22 cellular contexts compared by ENCODE assay signal in the genomic region with DNA sequence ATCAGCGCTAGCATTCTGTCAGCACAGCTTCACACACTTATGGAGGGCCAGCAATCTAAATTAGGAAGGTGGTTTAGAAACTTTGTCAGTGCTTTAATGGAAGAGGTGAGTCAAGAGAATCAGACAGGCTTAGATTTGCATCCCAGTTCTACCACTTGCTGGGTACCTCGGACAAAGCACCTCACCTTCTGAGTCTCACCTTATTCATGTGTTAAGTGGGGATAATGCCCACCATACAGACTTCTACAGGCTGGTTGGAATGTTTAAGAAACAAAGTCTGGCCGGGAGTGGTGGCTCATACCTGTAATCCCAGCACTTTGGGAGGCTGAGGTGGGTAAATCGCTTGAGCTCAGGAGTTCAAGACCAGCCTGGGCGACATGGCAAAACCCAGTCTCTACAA. TPM values are rescaled to one million over a fixed set of nuclear protein-coding genes. Genes with fewer than 3 reads are reported as not detected.
DNase-seq lines count a peak whose midpoint lies in the region; ATAC-seq, FAIRE-seq and TF ChIP-seq lines count a peak whose summit lies in the region.
"Had no signal": no experiment of that assay in that cellular context is flagged by ENCODE, and none has a peak within 500 bp of the region (broad histone marks: within the 10 kb centered on the region; RNA-seq: fewer than 3 reads in every experiment).

No MANE protein-coding gene starts in this region.

- no peak for ATAC-seq in HG03342 (IDR thresholded peaks at IDR 0.05; ENCODE audit: unreplicated experiment)
- ATAC-seq: GM12878, K562 had no signal

- H3K18ac ChIP-seq in H1 (ENCODE audit: extremely low read depth, low read length), result no peak overlapping the region

- no peak overlapping the region for H2BK15ac ChIP-seq in H1 (ENCODE audit: low read length)

- 48% methylated on average over 5 of the region's 5 CpGs; no CpG with 5 or more reads in 1 of the 2 experiments for WGBS in H1 (ENCODE audit: extremely low coverage in 1 of 2, insufficient coverage in 1 of 2, insufficient read length in 1 of 2, insufficient replicate concordance in 2 of 2, low coverage in 1 of 2, low lambda C conversion rate in 2 of 2, missing lambda C conversion rate in 1 of 2), 2 experiments
- WGBS in stomach, 5 donors, result 68 to 78% (median 74%) methylated on average over 5 of the region's 5 CpGs

- H3K56ac ChIP-seq in H1 (replicated peaks; ENCODE audit: insufficient read length, low read depth, low read length), result no peak overlapping the region

- intact Hi-C loops in stomach (cut with DNase I; ENCODE audit: low total_unique reads), result no loop called here

- H3K9me3 ChIP-seq in HUES48 (ENCODE audit: control insufficient read depth, insufficient read depth, low read length) (no peaks in the 10 kb centered on the region), H1 (ENCODE audit: insufficient read depth in 2 of 2, low read depth in 1 of 2, low read length in 1 of 2) (no peaks in the 10 kb centered on the region), stomach (no peaks in the 10 kb centered on the region)
- H3K9me3 ChIP-seq: BE2C had no signal

- TF ChIP-seq CTCF in H1 (IDR thresholded peaks at IDR 0.05; ENCODE audit: control extremely low read depth in 1 of 3, insufficient read depth in 1 of 3, low read depth in 1 of 3, low read length in 3 of 3) (no peak), stomach (IDR thresholded peaks at IDR 0.05) (no peak)

- no peak for TF ChIP-seq POLR2A in H1 (IDR thresholded peaks at IDR 0.05; ENCODE audit: control extremely low read depth in 1 of 2, low read depth in 2 of 2, low read length in 2 of 2)
- no peak for TF ChIP-seq POLR2A in stomach (IDR thresholded peaks at IDR 0.05)
- no peak for TF ChIP-seq POLR2A in erythroblast (IDR thresholded peaks at IDR 0.05; ENCODE audit: low read length)

- POLR2A ChIA-PET in H1 (lab: Charles Lee; ENCODE audit: partially characterized antibody), result interaction anchor here (0.8 to 1.2 kb wide), 2 partner anchors 13 to 69 kb away, joined by 3 to 10 read pairs; partner anchors contain the start of gene STK35

- FAIRE-seq in H1 (lab: Jason Lieb, UNC), result no peak
- FAIRE-seq: A204.1, GM12878, H54, K562 had no signal

- no peak overlapping the region for H4K5ac ChIP-seq in H1 (ENCODE audit: insufficient read length, low read depth, low read length)

- H2BK12ac ChIP-seq in H1 (ENCODE audit: low read depth, low read length), result no peak overlapping the region

- H3K23ac ChIP-seq in H1 (ENCODE audit: insufficient read length), result no peak overlapping the region

- no peak overlapping the region for H2AK5ac ChIP-seq in H1 (ENCODE audit: low read depth, low read length)

- DNase-seq in H1 (ENCODE audit: low read depth in 1 of 2, low spot score in 2 of 2) (no peak), iPS-NIHi11 (ENCODE audit: low spot score) (peak; percentile 42), stomach (no peak), NCI-H1417 (lab: John Stamatoyannopoulos, UW) (no peak), erythroblast (lab: John Stamatoyannopoulos, UW) (no peak)
- DNase-seq: ACHN; BE2C; C1 segment of cervical spinal cord; CD4-positive, CD25-positive, alpha-beta regulatory T cell; CD8-positive, alpha-beta memory T cell; COR-L47; DMS 273 treated with DMSO at 0.1 percent for 48 hours; DMS53; DND-41; EL; IMR-90 had no signal

- no peak for TF ChIP-seq RAD21 in H1 (IDR thresholded peaks at IDR 0.05 in 1 of 2, conservative IDR thresholded peaks at IDR 0.05 in 1 of 2; ENCODE audit: low read depth in 2 of 2, low read length in 2 of 2)

- H4K20me1 ChIP-seq in H1 (replicated peaks in 1 of 2; ENCODE audit: control insufficient read depth in 1 of 2, insufficient read depth in 2 of 2, low read length in 2 of 2), result no peaks in the 10 kb centered on the region

- no peak overlapping the region for H4K8ac ChIP-seq in H1 (ENCODE audit: extremely low read depth, insufficient read depth, low read length)

- H3K9ac ChIP-seq in HUES48 (ENCODE audit: low read depth, low read length), result no peak overlapping the region
- H3K9ac ChIP-seq in H1 (replicated peaks in 1 of 4; ENCODE audit: extremely low read depth in 1 of 4, low read depth in 3 of 4, low read length in 3 of 4), result no peak overlapping the region

- H4K91ac ChIP-seq in H1 (replicated peaks; ENCODE audit: insufficient read length, low read length), result no peak overlapping the region

- CTCF ChIA-PET in H1 (lab: Charles Lee; ENCODE audit: partially characterized antibody), result interaction anchor here (0.7 to 2.3 kb wide), 8 partner anchors 64 to 267 kb away, joined by 3 to 7 read pairs (median 4); no protein-coding TSS in a partner anchor

- H3K79me2 ChIP-seq in H1 (ENCODE audit: control insufficient read depth in 1 of 2, insufficient read depth in 2 of 2, low read length in 2 of 2), result no peaks in the 10 kb centered on the region

- no peak overlapping the region for H2BK5ac ChIP-seq in H1 (ENCODE audit: low read depth, low read length)

- H3K79me1 ChIP-seq in H1 (ENCODE audit: low read depth, low read length), result no peaks in the 10 kb centered on the region

- peaks cover 17% of the 10 kb centered on the region for H3K4me1 ChIP-seq in HUES48 (ENCODE audit: control insufficient read depth, insufficient read depth, low read length)
- peaks cover 0 to 12% (median 10%) of the 10 kb centered on the region in 4 experiments; a peak in 5 of 7 replicates for H3K4me1 ChIP-seq in H1 (replicated peaks in 1 of 4; ENCODE audit: control insufficient read depth in 3 of 4, insufficient read depth in 4 of 4, low read length in 3 of 4)
- peaks cover 0 to 4% (median 0%) of the 10 kb centered on the region in 4 donors for H3K4me1 ChIP-seq in stomach
- H3K4me1 ChIP-seq: BE2C had no signal

- no peak overlapping the region for H2BK20ac ChIP-seq in H1 (ENCODE audit: low read length)

- H3K4me3 ChIP-seq in HUES48 (ENCODE audit: low read depth, low read length) (no peak overlapping the region), H1 (ENCODE audit: extremely low read depth in 1 of 4, insufficient read depth in 2 of 4, low read depth in 3 of 4, low read length in 4 of 4) (peak overlapping the region in 1 of 4 experiments; percentile 33; a peak in 2 of 8 replicates), stomach (no peak overlapping the region)
- H3K4me3 ChIP-seq: GM12878, K562 had no signal

- peak overlapping the region; percentile 14 to 45; a peak in 2 of 4 replicates for H3K4me2 ChIP-seq in H1 (ENCODE audit: insufficient read depth in 1 of 2, low read depth in 2 of 2, low read length in 2 of 2)

- no peaks in the 10 kb centered on the region for H3K36me3 ChIP-seq in HUES48 (ENCODE audit: control insufficient read depth, insufficient read depth, low read length)
- H3K36me3 ChIP-seq in H1 (ENCODE audit: control insufficient read depth in 2 of 4, insufficient read depth in 4 of 4, low read length in 3 of 4), result no peaks in the 10 kb centered on the region
- no peaks in the 10 kb centered on the region for H3K36me3 ChIP-seq in stomach
- H3K36me3 ChIP-seq: BE2C had no signal

- no peaks in the 10 kb centered on the region for H3K27me3 ChIP-seq in HUES48 (ENCODE audit: control insufficient read depth, insufficient read depth, low read length)
- H3K27me3 ChIP-seq in H1 (replicated peaks in 1 of 4; ENCODE audit: control insufficient read depth in 3 of 4, extremely low read depth in 1 of 4, insufficient read depth in 3 of 4, low read length in 3 of 4), result no peaks in the 10 kb centered on the region
- peaks cover 0 to 45% (median 17%) of the 10 kb centered on the region in 3 donors for H3K27me3 ChIP-seq in stomach
- H3K27me3 ChIP-seq: BE2C had no signal

- no peaks in the 10 kb centered on the region for H3K23me2 ChIP-seq in H1 (ENCODE audit: low read depth, low read length)

- H3K27ac ChIP-seq in HUES48 (ENCODE audit: low read depth, low read length) (peak overlapping the region; percentile 74), H1 (ENCODE audit: low read depth, low read length) (no peak overlapping the region), stomach (no peak overlapping the region)

- no peak overlapping the region for H3K4ac ChIP-seq in H1 (replicated peaks; ENCODE audit: insufficient read length, low read depth, low read length)

- no peak for TF ChIP-seq EP300 in H1 (IDR thresholded peaks at IDR 0.05; ENCODE audit: borderline replicate concordance in 1 of 2, low read depth in 2 of 2, low read length in 2 of 2)
- no peak for TF ChIP-seq EP300 in stomach (IDR thresholded peaks at IDR 0.05)

- H2AFZ ChIP-seq in H1 (ENCODE audit: low read length), result no peak overlapping the region

- no peak overlapping the region for H2BK120ac ChIP-seq in H1 (replicated peaks; ENCODE audit: low read depth, low read length)

- no peak overlapping the region for H3K14ac ChIP-seq in H1 (ENCODE audit: insufficient read length)

TF ChIP-seq in H1, 55 proteins besides CTCF, POLR2A, EP300 and RAD21 (continues in another document):
- no peak for TF ChIP-seq ATF2 (IDR thresholded peaks at IDR 0.05; ENCODE audit: low read length)
- no peak for TF ChIP-seq SAP30 (IDR thresholded peaks at IDR 0.05; ENCODE audit: insufficient read depth, insufficient replicate concordance, low read length)

RNA-seq across cellular contexts. Expression of gene STK35, which starts 12.2 kb away (rescaled TPM):
- total RNA-seq in H1 (2021; fragmentation: NEBNext Ultra II Directional; extraction: Animal tissue kit (Norgen Biotek cat#: 25700)), result 45.0 and 47.3 TPM in 2 replicates
- polyA plus RNA-seq in H1 (2011; rRNA removed) (24.9 and 26.8 TPM in 2 replicates), stomach (1 to 10 TPM; 4.2 to 6.4 (median 5.5) TPM)
- polyA plus RNA-seq in H1 (2011; cell fraction: cytosol; rRNA removed), result 19.2 TPM
- 21.3 TPM for polyA plus RNA-seq in H1 (2011; cell fraction: nucleus; rRNA removed)
- polyA plus RNA-seq in H1 (2012, experiment 1 of 2), result 21.0 to 22.9 TPM (median 22.4 TPM) in 4 replicates
- 28.1 TPM for polyA plus RNA-seq in H1 (2012, experiment 2 of 2)
- polyA plus RNA-seq in H1 (2013, experiment 1 of 2), result 22.1 TPM
- polyA plus RNA-seq in H1 (2013, experiment 2 of 2), result 22.8 TPM
- 41.9 and 52.8 TPM in 2 replicates for polyA minus RNA-seq in H1 (2011; rRNA and poly(A)+ RNA removed)
- polyA minus RNA-seq in H1 (2011; cell fraction: cytosol; rRNA and poly(A)+ RNA removed), result 25.0 TPM
- polyA minus RNA-seq in H1 (2011; cell fraction: nucleus; rRNA and poly(A)+ RNA removed), result 17.1 TPM
- 10 to 100 TPM in 3 of 5 donors, 1 to 10 TPM in 2; 8.8 to 26.1 (median 20.2) TPM for total RNA-seq in stomach
